In the genomic region with DNA sequence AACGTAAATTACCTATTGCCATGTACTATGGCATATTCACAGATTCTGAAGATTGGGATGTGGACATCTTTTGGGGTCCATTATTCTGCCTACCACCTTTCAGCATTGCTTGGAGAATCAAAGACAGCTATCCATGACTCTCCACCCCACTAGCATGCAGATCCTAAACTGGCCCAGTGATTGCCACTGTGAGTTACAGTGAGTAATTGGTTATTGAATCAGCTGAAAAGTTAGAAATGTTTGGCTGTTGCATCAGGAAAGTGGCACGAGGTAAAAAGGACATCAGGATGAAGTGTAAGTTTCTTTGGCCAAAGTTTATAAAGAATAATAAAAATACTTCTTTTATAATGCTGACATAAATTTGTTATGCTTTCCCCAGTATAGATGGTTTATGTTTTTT, we compare ENCODE assay signal across 17 cellular contexts.
"Had no signal": no experiment of that assay in that cellular context is flagged by ENCODE, and none has a peak within 500 bp of the region (broad histone marks: within the 10 kb centered on the region; RNA-seq: fewer than 3 reads in every experiment).

No MANE protein-coding gene starts in this region.

- ATAC-seq: left cardiac atrium, left ventricle myocardium superior, sciatic nerve had no signal

- H3K4me3 Mint-ChIP-seq: naive B cell, nephron had no signal

- H3K36me3 ChIP-seq: stomach had no signal

- DNase-seq: dermis blood vessel endothelial cell; erythroblast; kidney; left cardiac atrium; left ventricle myocardium superior; mesenchymal stem cell; naive B cell; occipital lobe; posterior cingulate gyrus; stimulated activated CD4-positive, alpha-beta T cell treated with anti-CD3 and anti-CD28 coated beads, Interleukin-12 subunit alpha, Interleukin-12 subunit beta, amount 100 ng/mL, for 4 hours; stimulated activated naive CD4-positive, alpha-beta T cell; stomach; trophoblast cell had no signal

- H3K4me1 Mint-ChIP-seq: naive B cell, nephron had no signal

- H3K27ac Mint-ChIP-seq: naive B cell, nephron had no signal

- H3K4me3 ChIP-seq: lung, skin epidermis, stomach had no signal

- H3K9me3 ChIP-seq: stomach had no signal

- H3K27me3 ChIP-seq: stomach had no signal

- H3K27ac ChIP-seq: skin epidermis, stomach had no signal

- H3K9me3 Mint-ChIP-seq: nephron had no signal

- H3K4me1 ChIP-seq: stomach had no signal

- H3K36me3 Mint-ChIP-seq: naive B cell had no signal

- H3K27me3 Mint-ChIP-seq: naive B cell had no signal
